In the genomic region with DNA sequence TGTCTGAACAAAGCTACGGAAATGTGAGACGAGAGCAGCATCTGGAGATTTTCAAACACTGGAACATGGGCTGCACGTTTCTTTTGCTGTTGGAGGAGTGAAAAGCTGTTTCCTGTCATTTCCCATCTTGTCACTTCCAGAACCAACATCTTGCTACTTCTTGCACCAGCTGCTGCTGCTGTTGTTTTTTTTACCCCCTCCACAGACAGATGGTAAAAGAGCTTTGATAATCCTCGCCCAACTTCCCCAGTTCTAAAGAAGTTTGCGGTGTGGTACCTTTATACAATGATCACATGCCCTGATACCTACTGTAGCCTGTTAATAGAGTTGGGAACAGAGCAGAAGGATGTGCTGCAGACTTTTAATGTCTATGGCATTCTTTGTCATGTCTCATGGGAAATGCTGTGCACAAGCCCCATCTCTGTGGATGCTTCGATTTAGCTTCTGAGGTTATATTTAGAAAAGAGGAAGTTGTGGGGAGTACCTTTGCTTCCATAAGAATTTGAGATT, we compare ENCODE assay signal across 14 cellular contexts.
DNase-seq lines count a peak whose midpoint lies in the region; ATAC-seq and TF ChIP-seq lines count a peak whose summit lies in the region.
"Had no signal": no experiment of that assay in that cellular context is flagged by ENCODE, and none has a peak within 500 bp of the region (broad histone marks: within the 10 kb centered on the region; RNA-seq: fewer than 3 reads in every experiment).

No MANE protein-coding gene starts in this region.

- H3K9me3 ChIP-seq in neuron (ENCODE audit: low read length): no peaks in the 10 kb centered on the region
- no peaks in the 10 kb centered on the region for H3K9me3 ChIP-seq in esophagus muscularis mucosa

- intact Hi-C loops in esophagus muscularis mucosa (cut with DNase I): no loop called here

- H3K36me3 ChIP-seq in neuron (ENCODE audit: insufficient read depth, low read length): no peaks in the 10 kb centered on the region
- H3K36me3 ChIP-seq in esophagus muscularis mucosa: no peaks in the 10 kb centered on the region

- H3K27me3 ChIP-seq in neuron (ENCODE audit: insufficient read depth, low read length): no peaks in the 10 kb centered on the region
- no peaks in the 10 kb centered on the region for H3K27me3 ChIP-seq in esophagus muscularis mucosa

- peak; percentile 51 for ATAC-seq in HG03060 (IDR thresholded peaks at IDR 0.05; ENCODE audit: low read depth, unreplicated experiment)

- DNase-seq in NCI-H2107 treated with DMSO at 0.1 percent for 48 hours (lab: John Stamatoyannopoulos, UW; ENCODE audit: unreplicated experiment): peak; percentile 59
- no peak for DNase-seq in NCI-H2107 (lab: John Stamatoyannopoulos, UW)
- peak; percentile 79 for DNase-seq in SK-N-DZ (ENCODE audit: low spot score)
- no peak for DNase-seq in cerebellum (ENCODE audit: low spot score)
- no peak for DNase-seq in ecto neural progenitor cell (ENCODE audit: low spot score)
- no peak for DNase-seq in esophagus muscularis mucosa (ENCODE audit: extremely low spot score)
- DNase-seq: 8988T; activated CD4-positive, alpha-beta T cell treated with anti-CD3 and anti-CD28 coated beads for 1 hour; foreskin melanocyte; left cardiac atrium; stimulated activated CD4-positive, alpha-beta T cell treated with anti-CD3 and anti-CD28 coated beads, Interleukin-2, amount 100 ng/mL, for 24 hours had no signal

- peak overlapping the region; percentile 29 for H3K4me3 ChIP-seq in neuron (ENCODE audit: low read length)
- no peak overlapping the region for H3K4me3 ChIP-seq in esophagus muscularis mucosa
- H3K4me3 ChIP-seq: coronary artery had no signal

- no peak overlapping the region for H2AFZ ChIP-seq in neuron (ENCODE audit: low read depth, low read length)

- peak overlapping the region in 1 of 4 donors; percentile 19 for H3K27ac ChIP-seq in esophagus muscularis mucosa (replicated peaks in 1 of 4)
- H3K27ac ChIP-seq: coronary artery had no signal

- H3K4me1 ChIP-seq in neuron (ENCODE audit: insufficient read depth, low read length) (peaks cover 21% of the 10 kb centered on the region), esophagus muscularis mucosa (peaks cover 9 to 22% (median 20%) of the 10 kb centered on the region in 4 donors)

- WGBS in esophagus muscularis mucosa: 19% methylated on average over 6 of the region's 6 CpGs

- TF ChIP-seq EP300 in esophagus muscularis mucosa (IDR thresholded peaks at IDR 0.05): no peak

- no peak for TF ChIP-seq CTCF in esophagus muscularis mucosa (IDR thresholded peaks at IDR 0.05)

- TF ChIP-seq POLR2A in esophagus muscularis mucosa (IDR thresholded peaks at IDR 0.05; ENCODE audit: low read depth): no peak

Comparison
In these comparisons a context has a peak if more than half of its experiments do, and no peak if none do; other contexts are left out.
1. DNase-seq: peak in NCI-H2107 treated with DMSO at 0.1 percent for 48 hours (single experiment) and SK-N-DZ (single experiment); none in NCI-H2107 (single experiment), cerebellum (single experiment), ecto neural progenitor cell (single experiment) and esophagus muscularis mucosa (single experiment).